Comparison of ENCODE assay signal across 8 cellular contexts in the genomic region with DNA sequence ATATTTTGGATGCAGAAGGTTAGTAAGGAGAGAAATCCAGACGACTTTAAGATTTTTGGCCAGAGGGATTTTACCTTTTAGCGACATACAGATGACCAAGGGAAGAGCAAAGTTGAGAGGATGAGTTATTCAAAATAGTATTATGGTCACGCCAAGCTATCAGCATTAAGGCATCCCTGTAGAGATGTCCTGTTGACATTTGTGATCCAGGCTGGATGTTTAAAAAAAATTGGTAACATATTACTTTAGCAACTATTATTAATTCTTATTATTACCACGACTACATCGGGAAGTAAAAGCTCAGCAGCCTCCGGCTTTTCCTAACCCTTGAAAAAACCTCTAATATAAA. TPM values are rescaled to one million over a fixed set of nuclear protein-coding genes. Genes with fewer than 3 reads are reported as not detected.
A peak's percentile ranks its signal among the peaks of the same experiment; 100 is the strongest.
DNase-seq lines count a peak whose midpoint lies in the region; ATAC-seq and TF ChIP-seq lines count a peak whose summit lies in the region.

No MANE protein-coding gene starts in this region.

- TF ChIP-seq CTCF in esophagus muscularis mucosa (IDR thresholded peaks at IDR 0.05): no peak
- no peak for TF ChIP-seq CTCF in body of pancreas (IDR thresholded peaks at IDR 0.05)

- H3K4me3 ChIP-seq in H7 (ENCODE audit: insufficient read depth, low read depth, low read length): peak overlapping the region; percentile 36
- H3K4me3 ChIP-seq in esophagus muscularis mucosa: peak overlapping the region; percentile 81 to 85 (median 84)
- H3K4me3 ChIP-seq in skeletal muscle tissue (ENCODE audit: low read length in 3 of 3): peak overlapping the region; percentile 61 to 99 (median 89)
- no peak overlapping the region for H3K4me3 ChIP-seq in body of pancreas

- H3K4me1 ChIP-seq in esophagus muscularis mucosa (peaks cover 9 to 41% (median 23%) of the 10 kb centered on the region in 4 donors), skeletal muscle tissue (ENCODE audit: control insufficient read depth in 3 of 3, insufficient read depth in 3 of 3, low read length in 3 of 3) (peaks cover 0 to 13% (median 11%) of the 10 kb centered on the region in 3 donors), body of pancreas (peaks cover 30% of the 10 kb centered on the region)

- H3K9ac ChIP-seq in skeletal muscle tissue (ENCODE audit: low read depth in 1 of 3, low read length in 3 of 3): peak overlapping the region in 1 of 3 donors; percentile 89

- ATAC-seq in GM18502 (IDR thresholded peaks at IDR 0.05; ENCODE audit: poor library complexity, unreplicated experiment): peak; percentile 17
- no peak for ATAC-seq in body of pancreas

- H3K36me3 ChIP-seq in H7 (replicated peaks; ENCODE audit: control insufficient read depth, insufficient read depth, low read length) (no peaks in the 10 kb centered on the region), esophagus muscularis mucosa (no peaks in the 10 kb centered on the region), skeletal muscle tissue (ENCODE audit: control insufficient read depth in 3 of 3, insufficient read depth in 3 of 3, low read length in 3 of 3) (no peaks in the 10 kb centered on the region), body of pancreas (replicated peaks in 1 of 2; ENCODE audit: insufficient read depth in 1 of 2, low read depth in 2 of 2) (no peaks in the 10 kb centered on the region)

- DNase-seq in H7: no peak
- DNase-seq in NCI-H69 (lab: John Stamatoyannopoulos, UW): peak; percentile 25
- no peak for DNase-seq in esophagus muscularis mucosa (ENCODE audit: extremely low spot score)
- no peak for DNase-seq in glomerular visceral epithelial cell (ENCODE audit: extremely low spot score)
- DNase-seq in body of pancreas: no peak
- DNase-seq in KBM-7: no peak

- H3K9me3 ChIP-seq in esophagus muscularis mucosa: no peaks in the 10 kb centered on the region
- no peaks in the 10 kb centered on the region for H3K9me3 ChIP-seq in skeletal muscle tissue (ENCODE audit: control insufficient read depth in 3 of 3, low read length in 3 of 3)
- no peaks in the 10 kb centered on the region for H3K9me3 ChIP-seq in body of pancreas

- WGBS in esophagus muscularis mucosa: 0% methylated on average over 6 of the region's 6 CpGs
- 3% methylated on average over 6 of the region's 6 CpGs for WGBS in body of pancreas, 2 donors

- no peak for TF ChIP-seq POLR2A in esophagus muscularis mucosa (IDR thresholded peaks at IDR 0.05; ENCODE audit: low read depth)
- TF ChIP-seq POLR2A in body of pancreas (IDR thresholded peaks at IDR 0.05): no peak

- intact Hi-C loops in esophagus muscularis mucosa (cut with DNase I): no loop called here
- intact Hi-C loops in body of pancreas (cut with DNase I): no loop called here

- H3K27ac ChIP-seq in esophagus muscularis mucosa (replicated peaks in 1 of 4) (peak overlapping the region; percentile 84 to 93 (median 84)), skeletal muscle tissue (ENCODE audit: low read depth, low read length) (no peak overlapping the region), body of pancreas (peak overlapping the region in 2 of 4 donors; percentile 88 to 96)

- in situ Hi-C loops in KBM-7 (cut with MboI; ENCODE audit: low pct_unique_long_range_greater_than_20kb, low sequenced_read_pairs): no loop called here

- TF ChIP-seq EP300 in esophagus muscularis mucosa (IDR thresholded peaks at IDR 0.05): no peak

- H3K27me3 ChIP-seq in H7 (ENCODE audit: control insufficient read depth, insufficient read depth, low read length) (no peaks in the 10 kb centered on the region), esophagus muscularis mucosa (no peaks in the 10 kb centered on the region), skeletal muscle tissue (ENCODE audit: control insufficient read depth in 3 of 3, insufficient read depth in 3 of 3, low read length in 3 of 3) (no peaks in the 10 kb centered on the region), body of pancreas (no peaks in the 10 kb centered on the region)

RNA-seq across cellular contexts. Expression of gene OSTC, which starts 0.6 kb away (rescaled TPM):
- total RNA-seq in H7 (2014; rRNA removed; shearing (Covaris generic)): 171 and 183 TPM in 2 replicates
- 10 to 100 TPM; 22.4 to 40.8 (median 35.2) TPM for total RNA-seq in esophagus muscularis mucosa
- 109 TPM for total RNA-seq in skeletal muscle tissue
- total RNA-seq in body of pancreas: 100 to 1,000 TPM in 1 of 2 donors, 10 to 100 TPM in 1; 35.6 to 308 TPM

RNA-seq across cellular contexts. Expression of gene RPL34, which starts 29.5 kb away (rescaled TPM):
- 867 and 894 TPM in 2 replicates for total RNA-seq in H7 (2014; rRNA removed; shearing (Covaris generic))
- 1,000 to 10,000 TPM in 2 of 4 donors, 100 to 1,000 TPM in 2; 578 to 1,199 (median 854) TPM for total RNA-seq in esophagus muscularis mucosa
- total RNA-seq in skeletal muscle tissue: 1,208 TPM
- 1,000 to 10,000 TPM in 1 of 2 donors, 100 to 1,000 TPM in 1; 804 to 1,203 TPM for total RNA-seq in body of pancreas

Comparison
In these comparisons a context has a peak if more than half of its experiments do, and no peak if none do; other contexts are left out.
1. H3K4me3 ChIP-seq: peak in H7 (single experiment), esophagus muscularis mucosa (4 of 4) and skeletal muscle tissue (3 of 3); none in body of pancreas (0 of 2).